Comparison of ENCODE assay signal across 12 cellular contexts in genomic region chr1:33524586-33524985, GRCh38.
"Had no signal": no experiment of that assay in that cellular context is flagged by ENCODE, and none has a peak within 500 bp of the region (broad histone marks: within the 10 kb centered on the region; RNA-seq: fewer than 3 reads in every experiment).

No MANE protein-coding gene starts in this region.

- H3K27ac Mint-ChIP-seq: activated CD4-positive, alpha-beta memory T cell treated with anti-CD3 and anti-CD28 coated beads for 36 hours; activated CD8-positive, alpha-beta memory T cell treated with anti-CD3 and anti-CD28 coated beads, Interleukin-2, amount 10 ng/mL, durations not matched to agents 7 days and 5 days; activated naive CD4-positive, alpha-beta T cell treated with anti-CD3 and anti-CD28 coated beads, Interleukin-2, amount 10 ng/mL, durations not matched to agents 7 days and 5 days; activated T-cell treated with anti-CD3 and anti-CD28 coated beads, Interleukin-2, amount 50 U/mL, for 24 hours; memory B cell; naive thymus-derived CD8-positive, alpha-beta T cell had no signal

- H3K4me3 ChIP-seq: ascending aorta, pancreas, spleen, thoracic aorta had no signal

- H3K36me3 ChIP-seq: ascending aorta, pancreas, spleen, thoracic aorta had no signal

- H3K4me1 Mint-ChIP-seq: activated CD8-positive, alpha-beta memory T cell treated with anti-CD3 and anti-CD28 coated beads, Interleukin-2, amount 10 ng/mL, durations not matched to agents 7 days and 5 days; activated naive CD4-positive, alpha-beta T cell treated with anti-CD3 and anti-CD28 coated beads, Interleukin-2, amount 10 ng/mL, durations not matched to agents 7 days and 5 days; memory B cell; naive thymus-derived CD8-positive, alpha-beta T cell had no signal

- H3K36me3 Mint-ChIP-seq: activated CD4-positive, alpha-beta memory T cell treated with anti-CD3 and anti-CD28 coated beads for 36 hours; activated CD8-positive, alpha-beta memory T cell treated with anti-CD3 and anti-CD28 coated beads, Interleukin-2, amount 10 ng/mL, durations not matched to agents 7 days and 5 days; activated naive CD4-positive, alpha-beta T cell treated with anti-CD3 and anti-CD28 coated beads, Interleukin-2, amount 10 ng/mL, durations not matched to agents 7 days and 5 days; memory B cell; naive thymus-derived CD8-positive, alpha-beta T cell had no signal

- H3K4me3 Mint-ChIP-seq: activated CD4-positive, alpha-beta memory T cell treated with anti-CD3 and anti-CD28 coated beads for 36 hours; activated CD8-positive, alpha-beta memory T cell treated with anti-CD3 and anti-CD28 coated beads, Interleukin-2, amount 10 ng/mL, durations not matched to agents 7 days and 5 days; activated naive CD4-positive, alpha-beta T cell treated with anti-CD3 and anti-CD28 coated beads, Interleukin-2, amount 10 ng/mL, durations not matched to agents 7 days and 5 days; activated T-cell treated with anti-CD3 and anti-CD28 coated beads, Interleukin-2, amount 50 U/mL, for 24 hours; memory B cell; naive thymus-derived CD8-positive, alpha-beta T cell had no signal

- H3K27me3 ChIP-seq: ascending aorta, pancreas had no signal

- H3K9me3 Mint-ChIP-seq: activated CD4-positive, alpha-beta memory T cell treated with anti-CD3 and anti-CD28 coated beads for 36 hours; activated naive CD4-positive, alpha-beta T cell treated with anti-CD3 and anti-CD28 coated beads, Interleukin-2, amount 10 ng/mL, durations not matched to agents 7 days and 5 days; activated T-cell treated with anti-CD3 and anti-CD28 coated beads, Interleukin-2, amount 50 U/mL, for 24 hours; naive thymus-derived CD8-positive, alpha-beta T cell had no signal

- DNase-seq: activated CD4-positive, alpha-beta memory T cell treated with anti-CD3 and anti-CD28 coated beads for 36 hours; activated CD4-positive, alpha-beta T cell treated with anti-CD3 and anti-CD28 coated beads for 1 hour; activated CD8-positive, alpha-beta memory T cell treated with anti-CD3 and anti-CD28 coated beads, Interleukin-2, amount 10 ng/mL, durations not matched to agents 7 days and 5 days; activated naive CD4-positive, alpha-beta T cell treated with anti-CD3 and anti-CD28 coated beads, Interleukin-2, amount 10 ng/mL, durations not matched to agents 7 days and 5 days; activated T-cell treated with anti-CD3 and anti-CD28 coated beads, Interleukin-2, amount 50 U/mL, for 24 hours; islet precursor cell; naive thymus-derived CD8-positive, alpha-beta T cell; pancreas; spleen had no signal
